In the genomic region with DNA sequence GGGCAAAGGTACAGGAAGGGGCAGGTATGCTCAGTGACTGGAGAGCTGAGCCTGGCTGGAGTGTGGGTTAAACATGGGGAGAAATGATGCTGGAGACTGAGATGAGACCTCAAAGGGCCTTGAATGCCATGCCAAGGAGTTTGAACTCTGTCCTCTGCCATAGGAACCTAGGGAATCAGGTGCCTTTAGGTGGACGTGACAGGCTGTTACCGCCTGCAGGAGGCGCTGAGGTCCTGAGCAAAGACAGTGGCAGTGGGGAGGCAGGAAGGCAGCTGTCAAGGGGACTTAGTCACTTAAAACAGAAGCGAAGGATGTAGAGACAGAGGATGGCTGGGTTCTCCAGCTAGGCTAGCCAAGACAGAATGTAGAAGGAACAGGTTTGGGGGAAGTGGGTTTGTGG, we compare ENCODE assay signal across 8 cellular contexts. TPM values are rescaled to one million over a fixed set of nuclear protein-coding genes. Genes with fewer than 3 reads are reported as not detected.
DNase-seq lines count a peak whose midpoint lies in the region; ATAC-seq and TF ChIP-seq lines count a peak whose summit lies in the region.
"Had no signal": no experiment of that assay in that cellular context is flagged by ENCODE, and none has a peak within 500 bp of the region (broad histone marks: within the 10 kb centered on the region; RNA-seq: fewer than 3 reads in every experiment).

No MANE protein-coding gene starts in this region.

- no peak overlapping the region for H3K4me3 ChIP-seq in GM12865 (ENCODE audit: low read depth, low read length)
- no peak overlapping the region for H3K4me3 ChIP-seq in neural cell (ENCODE audit: low read length)
- H3K4me3 ChIP-seq in vagina: no peak overlapping the region

- H3K9me2 ChIP-seq in neural cell (ENCODE audit: insufficient read depth, low read length): no peaks in the 10 kb centered on the region

- no peak for ATAC-seq in HG02870 (IDR thresholded peaks at IDR 0.05; ENCODE audit: unreplicated experiment)

- H3K79me2 ChIP-seq in neural cell (replicated peaks; ENCODE audit: insufficient read depth, low read length): no peaks in the 10 kb centered on the region

- DNase-seq in GM12865 (ENCODE audit: low read depth) (peak; percentile 55), NAMALWA (ENCODE audit: low spot score) (peak; percentile 68), amniotic epithelial cell (ENCODE audit: low read depth) (peak; percentile 24), NCI-H1092 (lab: John Stamatoyannopoulos, UW) (no peak), vagina (ENCODE audit: extremely low spot score in 2 of 2) (no peak)
- DNase-seq: KG1 had no signal

- intact Hi-C loops in vagina (cut with DNase I): no loop called here

- no peak for TF ChIP-seq POLR2A in vagina (IDR thresholded peaks at IDR 0.05)

- H3K9ac ChIP-seq in neural cell (ENCODE audit: low read length): no peak overlapping the region

- no peaks in the 10 kb centered on the region for H3F3A ChIP-seq in neural cell (ENCODE audit: insufficient read depth, low read length, poor library complexity, severe bottlenecking)

- H3K36me3 ChIP-seq in neural cell (ENCODE audit: insufficient read depth, low read length) (peaks cover 7% of the 10 kb centered on the region), vagina (peaks cover 0 to 85% of the 10 kb centered on the region in 2 donors)

- H3K4me2 ChIP-seq in neural cell (ENCODE audit: low read length): no peak overlapping the region

- H4K20me1 ChIP-seq in neural cell (ENCODE audit: insufficient read depth): no peaks in the 10 kb centered on the region

- no peak for TF ChIP-seq RAD21 in neural cell (conservative IDR thresholded peaks at IDR 0.05)

- no peaks in the 10 kb centered on the region for H3K27me3 ChIP-seq in neural cell (ENCODE audit: insufficient read depth, low read depth, low read length)
- H3K27me3 ChIP-seq in vagina: no peaks in the 10 kb centered on the region

- no peak for TF ChIP-seq EP300 in neural cell (conservative IDR thresholded peaks at IDR 0.05; ENCODE audit: poor library complexity, severe bottlenecking)

- H3K27ac ChIP-seq in neural cell (ENCODE audit: low read length) (no peak overlapping the region), vagina (no peak overlapping the region)

- TF ChIP-seq CTCF in GM12865 (IDR thresholded peaks at IDR 0.05; ENCODE audit: insufficient read depth, low read depth, low read length, missing control alignments): peak; percentile 25
- TF ChIP-seq CTCF in neural cell (IDR thresholded peaks at IDR 0.05; ENCODE audit: poor library complexity, severe bottlenecking): peak; percentile 28
- TF ChIP-seq CTCF in vagina (IDR thresholded peaks at IDR 0.05): no peak

- no peaks in the 10 kb centered on the region for H3K9me3 ChIP-seq in neural cell (ENCODE audit: low read length)
- no peaks in the 10 kb centered on the region for H3K9me3 ChIP-seq in vagina

- no peaks in the 10 kb centered on the region for H3K4me1 ChIP-seq in vagina

- H2AFZ ChIP-seq in neural cell (ENCODE audit: low read depth, low read length): no peak overlapping the region

TF ChIP-seq in neural cell, 6 proteins besides CTCF, POLR2A, EP300 and RAD21:
- TF ChIP-seq MXI1 (conservative IDR thresholded peaks at IDR 0.05; ENCODE audit: poor library complexity, severe bottlenecking): no peak
- TF ChIP-seq REST (IDR thresholded peaks at IDR 0.05; ENCODE audit: borderline replicate concordance): no peak
- TF ChIP-seq EZH2 (IDR thresholded peaks at IDR 0.05; ENCODE audit: borderline replicate concordance, insufficient read depth, low read length, poor library complexity, severe bottlenecking): no peak
- TF ChIP-seq SMC3 (conservative IDR thresholded peaks at IDR 0.05; ENCODE audit: poor library complexity): no peak
- TF ChIP-seq POLR2AphosphoS5 (IDR thresholded peaks at IDR 0.05): no peak
- no peak for TF ChIP-seq TAF1 (IDR thresholded peaks at IDR 0.05; ENCODE audit: low read depth)

RNA-seq across cellular contexts. Expression of gene PSMB3, which starts 9.1 kb away (rescaled TPM):
- polyA plus RNA-seq in neural cell: 300 and 338 TPM in 2 replicates
- 94.8 and 133 TPM in 2 replicates for polyA minus RNA-seq in neural cell
- 193 TPM for total RNA-seq in vagina

RNA-seq across cellular contexts. Expression of gene PCGF2, which starts 13.5 kb away (rescaled TPM):
- polyA plus RNA-seq in neural cell: 10.7 and 11.7 TPM in 2 replicates
- 12.4 and 15.0 TPM in 2 replicates for polyA minus RNA-seq in neural cell
- total RNA-seq in vagina: 25.8 TPM

RNA-seq across cellular contexts. Expression of gene CISD3, which starts 31.5 kb away (rescaled TPM):
- polyA plus RNA-seq in neural cell: 0.48 and 1.2 TPM in 2 replicates
- polyA minus RNA-seq in neural cell: 0.73 and 1.6 TPM in 2 replicates
- total RNA-seq in vagina: 12.8 TPM

RNA-seq across cellular contexts. Expression of gene PIP4K2B, which starts 37.7 kb away (rescaled TPM):
- polyA plus RNA-seq in neural cell: 164 and 187 TPM in 2 replicates
- 274 and 279 TPM in 2 replicates for polyA minus RNA-seq in neural cell
- total RNA-seq in vagina: 68.5 TPM

RNA-seq across cellular contexts. Expression of gene MLLT6, which starts 56.5 kb away (rescaled TPM):
- 19.7 and 26.0 TPM in 2 replicates for polyA plus RNA-seq in neural cell
- 44.8 and 47.6 TPM in 2 replicates for polyA minus RNA-seq in neural cell
- 70.2 TPM for total RNA-seq in vagina

Comparison
In these comparisons a context has a peak if more than half of its experiments do, and no peak if none do; other contexts are left out.
1. DNase-seq: peak in GM12865 (single experiment), NAMALWA (single experiment) and amniotic epithelial cell (single experiment); none in NCI-H1092 (single experiment) and vagina (0 of 2).
2. CTCF ChIP-seq: peak in GM12865 (single experiment) and neural cell (single experiment); none in vagina (0 of 3).